Comparison of ENCODE assay signal across 25 cellular contexts in genomic region chr19:46726551-46726950, GRCh38. TPM values are rescaled to one million over a fixed set of nuclear protein-coding genes. Genes with fewer than 3 reads are reported as not detected.
DNase-seq lines count a peak whose midpoint lies in the region; ATAC-seq and TF ChIP-seq lines count a peak whose summit lies in the region.
"Had no signal": no experiment of that assay in that cellular context is flagged by ENCODE, and none has a peak within 500 bp of the region (broad histone marks: within the 10 kb centered on the region; RNA-seq: fewer than 3 reads in every experiment).

No MANE protein-coding gene starts in this region.

- 0 out of 2 replicates have a peak, but pooled peaks cover 7% of the 10 kb centered on the region for H3K79me2 ChIP-seq in GM23338 (replicated peaks; ENCODE audit: insufficient read depth)

- H3K9me3 Mint-ChIP-seq in GM23338 (peaks cover 3% of the 10 kb centered on the region; the same call in 1 of the 3 replicates), nephron (no peaks in the 10 kb centered on the region)
- H3K9me3 Mint-ChIP-seq in central memory CD8-positive, alpha-beta T cell: no peaks in the 10 kb centered on the region
- no peaks in the 10 kb centered on the region for H3K9me3 Mint-ChIP-seq in stimulated activated effector memory CD8-positive, alpha-beta T cell treated with anti-CD3 and anti-CD28 coated beads, Interleukin-12 subunit alpha, Interleukin-12 subunit beta, amount 100 ng/mL, for 72 hours

- H3K4me3 ChIP-seq in A673 (ENCODE audit: low read depth, low read length, poor library complexity, severe bottlenecking) (no peak overlapping the region), GM23338 (no peak overlapping the region)
- H3K4me3 ChIP-seq: ovary, smooth muscle cell, upper lobe of left lung had no signal

- H3K4me3 Mint-ChIP-seq in GM23338 (peak overlapping the region; percentile 16; the same call in 1 of the 3 replicates), nephron (peak overlapping the region in 1 of 3 experiments; percentile 42)
- no peak overlapping the region for H3K4me3 Mint-ChIP-seq in central memory CD8-positive, alpha-beta T cell
- H3K4me3 Mint-ChIP-seq in stimulated activated effector memory CD8-positive, alpha-beta T cell treated with anti-CD3 and anti-CD28 coated beads, Interleukin-12 subunit alpha, Interleukin-12 subunit beta, amount 100 ng/mL, for 72 hours: no peak overlapping the region

- H3K27ac Mint-ChIP-seq in GM23338 (peak overlapping the region; percentile 88), nephron (peak overlapping the region; percentile 69 to 90 (median 76))
- peak overlapping the region; percentile 22 for H3K27ac Mint-ChIP-seq in central memory CD8-positive, alpha-beta T cell (ENCODE audit: low read depth)
- H3K27ac Mint-ChIP-seq in stimulated activated effector memory CD8-positive, alpha-beta T cell treated with anti-CD3 and anti-CD28 coated beads, Interleukin-12 subunit alpha, Interleukin-12 subunit beta, amount 100 ng/mL, for 72 hours: no peak overlapping the region

- intact Hi-C loops in A673 (cut with micrococcal nuclease; ENCODE audit: unreplicated experiment): no loop called here

- TSS peak; percentile 15 for BruUV-seq in A673 (replicated peaks; lab: Mats Ljungman, UMichigan)

- no peak for TF ChIP-seq CTCF in A673 (conservative IDR thresholded peaks at IDR 0.05; ENCODE audit: low read depth, low read length)
- no peak for TF ChIP-seq CTCF in GM23338 (conservative IDR thresholded peaks at IDR 0.05; ENCODE audit: low read depth in 2 of 2)
- no peak for TF ChIP-seq CTCF in nephron (IDR thresholded peaks at IDR 0.05; ENCODE audit: unreplicated experiment in 3 of 3)

- H3K36me3 Mint-ChIP-seq in GM23338 (ENCODE audit: low read depth): peaks cover 80% of the 10 kb centered on the region
- peaks cover 40% of the 10 kb centered on the region for H3K36me3 Mint-ChIP-seq in central memory CD8-positive, alpha-beta T cell (ENCODE audit: insufficient read depth)
- H3K36me3 Mint-ChIP-seq in nephron (ENCODE audit: low read depth): peaks cover 52% of the 10 kb centered on the region
- peaks cover 84% of the 10 kb centered on the region for H3K36me3 Mint-ChIP-seq in stimulated activated effector memory CD8-positive, alpha-beta T cell treated with anti-CD3 and anti-CD28 coated beads, Interleukin-12 subunit alpha, Interleukin-12 subunit beta, amount 100 ng/mL, for 72 hours

- no peak overlapping the region for H2AFZ ChIP-seq in GM23338

- H3K4me1 ChIP-seq in A673 (ENCODE audit: insufficient read depth, low read length, poor library complexity, severe bottlenecking): no peaks in the 10 kb centered on the region
- H3K4me1 ChIP-seq in GM23338 (ENCODE audit: insufficient read depth): no peaks in the 10 kb centered on the region

- no peak overlapping the region for H3K27ac ChIP-seq in A673 (ENCODE audit: low read depth, low read length, poor library complexity, severe bottlenecking)
- H3K27ac ChIP-seq in GM23338 (ENCODE audit: low read depth): no peak overlapping the region
- H3K27ac ChIP-seq: ovary had no signal

- H3K27me3 ChIP-seq in A673 (replicated peaks; ENCODE audit: insufficient read depth, low read depth, low read length, poor library complexity) (no peaks in the 10 kb centered on the region), GM23338 (ENCODE audit: insufficient read depth) (no peaks in the 10 kb centered on the region)
- H3K27me3 ChIP-seq: ovary, upper lobe of left lung had no signal

- H3K4me2 ChIP-seq in GM23338: no peak overlapping the region
- H3K4me2 ChIP-seq: smooth muscle cell had no signal

- peaks cover 3% of the 10 kb centered on the region; the same call in 1 of the 2 replicates for H3F3A ChIP-seq in GM23338 (replicated peaks; ENCODE audit: low read depth)

- H3K9me3 ChIP-seq in A673 (ENCODE audit: low read depth, low read length, poor library complexity, severe bottlenecking): no peaks in the 10 kb centered on the region
- H3K9me3 ChIP-seq: Caco-2, ovary, upper lobe of left lung had no signal

- H3K27me3 Mint-ChIP-seq in GM23338 (ENCODE audit: insufficient read depth, low read depth, poor library complexity) (peaks cover 9% of the 10 kb centered on the region), nephron (ENCODE audit: low read depth) (no peaks in the 10 kb centered on the region)
- no peaks in the 10 kb centered on the region for H3K27me3 Mint-ChIP-seq in central memory CD8-positive, alpha-beta T cell

- CTCF ChIA-PET in A673 (lab: Charles Lee): no interaction called here

- peaks cover 14% of the 10 kb centered on the region for H4K20me1 ChIP-seq in GM23338 (replicated peaks; ENCODE audit: insufficient read depth)

- H3K4me1 Mint-ChIP-seq in GM23338 (peaks cover 24% of the 10 kb centered on the region), nephron (peaks cover 27% of the 10 kb centered on the region)
- peaks cover 28% of the 10 kb centered on the region for H3K4me1 Mint-ChIP-seq in central memory CD8-positive, alpha-beta T cell
- peaks cover 40% of the 10 kb centered on the region for H3K4me1 Mint-ChIP-seq in stimulated activated effector memory CD8-positive, alpha-beta T cell treated with anti-CD3 and anti-CD28 coated beads, Interleukin-12 subunit alpha, Interleukin-12 subunit beta, amount 100 ng/mL, for 72 hours

- no peaks in the 10 kb centered on the region for H3K9me2 ChIP-seq in GM23338 (ENCODE audit: insufficient read depth)

- ATAC-seq in GM23338: no peak
- no peak for ATAC-seq in central memory CD8-positive, alpha-beta T cell (replicated peaks; ENCODE audit: extremely low read depth, poor library complexity, severe bottlenecking)
- ATAC-seq in stimulated activated effector memory CD8-positive, alpha-beta T cell treated with anti-CD3 and anti-CD28 coated beads, Interleukin-12 subunit alpha, Interleukin-12 subunit beta, amount 100 ng/mL, for 72 hours: no peak
- ATAC-seq: SK-N-SH treated with all-trans-retinoic acid at 6 μM for 48 hours had no signal

- POLR2A ChIA-PET in A673 (lab: Charles Lee; ENCODE audit: low non-redundant PET): no interaction called here

- DNase-seq in A673 (ENCODE audit: low spot score): no peak
- DNase-seq in GM23338 (ENCODE audit: low spot score): no peak
- DNase-seq in central memory CD8-positive, alpha-beta T cell (ENCODE audit: low spot score in 2 of 2): no peak
- DNase-seq in NCI-H526 (lab: John Stamatoyannopoulos, UW): no peak
- DNase-seq in middle frontal gyrus (ENCODE audit: extremely low spot score, low spot score): no peak
- DNase-seq in inferior parietal cortex (ENCODE audit: extremely low spot score): no peak
- no peak for DNase-seq in stimulated activated effector memory CD8-positive, alpha-beta T cell treated with anti-CD3 and anti-CD28 coated beads, Interleukin-12 subunit alpha, Interleukin-12 subunit beta, amount 100 ng/mL, for 72 hours (ENCODE audit: low spot score in 2 of 2)
- DNase-seq: ACHN; activated T-cell treated with anti-CD3 and anti-CD28 coated beads, Interleukin-2, amount 50 U/mL, for 1 hour; cerebellar nuclear complex; DMS79; GDM1; kidney glomerular epithelial cell; mammary epithelial cell; NCI-H1105; NCI-H187 treated with DMSO at 0.1 percent for 48 hours; NCI-H2227 treated with DMSO at 0.1 percent for 48 hours; NCI-H82; T-helper 2 cell; upper lobe of left lung had no signal

- H3K36me3 ChIP-seq in A673 (ENCODE audit: insufficient read depth, low read length, poor library complexity, severe bottlenecking): peaks cover 96% of the 10 kb centered on the region
- peaks cover 15% of the 10 kb centered on the region; the same call in 1 of the 2 replicates for H3K36me3 ChIP-seq in GM23338 (ENCODE audit: insufficient read depth)
- H3K36me3 ChIP-seq: ovary had no signal

TF ChIP-seq in GM23338, 12 proteins besides CTCF, POLR2A, EP300 and RAD21 (continues in another document):
- TF ChIP-seq JUNB (IDR thresholded peaks at IDR 0.05; ENCODE audit: unreplicated experiment) (no peak), ETS1 (IDR thresholded peaks at IDR 0.05) (no peak), CREB1 (CRISPR knock-in tag; IDR thresholded peaks at IDR 0.05; ENCODE audit: low read depth) (no peak), STAT1 (IDR thresholded peaks at IDR 0.05; ENCODE audit: unreplicated experiment) (no peak), EZH2 (IDR thresholded peaks at IDR 0.05; ENCODE audit: low read depth, unreplicated experiment) (no peak), POLR2AphosphoS5 (IDR thresholded peaks at IDR 0.05; ENCODE audit: low read depth) (no peak), NANOG (IDR thresholded peaks at IDR 0.05; ENCODE audit: borderline replicate concordance) (no peak)

RNA-seq across cellular contexts. Expression of gene PRKD2, which starts 9.6 kb away (rescaled TPM):
- 45.1 and 60.3 TPM in 2 replicates for total RNA-seq in A673 (2021)
- 66.6 and 68.0 TPM in 2 replicates for total RNA-seq in GM23338 (2014; rRNA removed; shearing (Covaris generic))
- polyA plus RNA-seq in GM23338 (2016; fragmentation: Nextera tagmentation; extraction: Ambion mirVana): 53.8 and 53.9 TPM in 2 replicates

RNA-seq across cellular contexts. Expression of gene FKRP, which starts 19.3 kb away (rescaled TPM):
- 23.6 and 26.1 TPM in 2 replicates for total RNA-seq in A673 (2021)
- total RNA-seq in GM23338 (2014; rRNA removed; shearing (Covaris generic)): 25.5 and 31.9 TPM in 2 replicates
- 8.9 and 11.5 TPM in 2 replicates for polyA plus RNA-seq in GM23338 (2016; fragmentation: Nextera tagmentation; extraction: Ambion mirVana)

RNA-seq across cellular contexts. Expression of gene STRN4, which starts 19.7 kb away (rescaled TPM):
- 134 and 157 TPM in 2 replicates for total RNA-seq in A673 (2021)
- 131 and 140 TPM in 2 replicates for total RNA-seq in GM23338 (2014; rRNA removed; shearing (Covaris generic))
- 58.0 and 62.1 TPM in 2 replicates for polyA plus RNA-seq in GM23338 (2016; fragmentation: Nextera tagmentation; extraction: Ambion mirVana)
